1 cellular context compared by ENCODE assay signal in the genomic region with DNA sequence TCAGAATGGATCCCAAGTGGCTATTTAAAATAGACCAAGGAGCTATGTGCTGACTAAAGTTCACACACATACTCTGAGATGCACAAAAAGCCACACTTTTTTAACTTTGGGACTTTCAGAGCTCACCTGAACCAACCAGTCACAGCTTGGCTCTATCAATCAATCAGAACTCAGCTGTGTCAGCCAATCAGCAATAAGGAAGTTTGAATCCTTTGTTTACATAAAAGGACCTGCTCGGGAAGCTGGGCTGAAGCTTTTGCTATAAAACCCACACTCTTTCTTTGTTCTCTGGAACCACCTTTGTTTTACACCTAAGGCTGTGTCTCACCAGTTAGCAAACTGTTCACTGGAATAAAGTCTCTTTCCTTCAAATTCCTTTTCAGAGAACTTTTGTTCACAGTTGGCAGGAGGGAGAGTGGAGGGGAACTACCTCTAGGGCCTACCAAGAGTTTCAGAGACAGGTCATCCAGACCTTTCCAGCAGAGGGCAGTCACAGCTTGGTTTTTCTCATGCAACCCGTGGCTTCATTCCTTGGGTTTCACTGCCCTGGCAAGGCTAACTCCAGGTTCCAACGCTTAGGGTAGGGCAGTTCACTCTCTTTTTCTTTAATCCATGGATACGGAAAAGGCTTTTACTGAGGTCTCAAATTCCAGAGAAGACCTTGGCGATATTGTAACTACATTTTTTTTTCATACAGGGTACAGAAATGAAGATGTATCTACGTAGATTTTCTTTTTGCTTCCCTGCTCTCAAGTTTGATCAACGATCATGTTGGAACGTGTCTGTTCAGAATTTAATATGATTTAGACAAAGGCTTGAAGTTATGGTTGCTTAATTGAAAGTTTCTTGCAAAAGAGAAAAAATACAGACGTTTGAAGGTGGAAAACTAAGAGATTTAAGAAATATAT.
TF ChIP-seq lines count a peak whose summit lies in the region.

No MANE protein-coding gene starts in this region.

TF ChIP-seq in GM23338, 12 proteins besides CTCF, POLR2A, EP300 and RAD21 (continued from another document):
- TF ChIP-seq ZNF462 (CRISPR knock-in tag; IDR thresholded peaks at IDR 0.05) (no peak), ZNF114 (CRISPR knock-in tag; IDR thresholded peaks at IDR 0.05) (no peak), JUNB (IDR thresholded peaks at IDR 0.05; ENCODE audit: unreplicated experiment) (no peak)
TF ChIP-seq in GM23338: peak in this region for 0.
